In the genomic region with DNA sequence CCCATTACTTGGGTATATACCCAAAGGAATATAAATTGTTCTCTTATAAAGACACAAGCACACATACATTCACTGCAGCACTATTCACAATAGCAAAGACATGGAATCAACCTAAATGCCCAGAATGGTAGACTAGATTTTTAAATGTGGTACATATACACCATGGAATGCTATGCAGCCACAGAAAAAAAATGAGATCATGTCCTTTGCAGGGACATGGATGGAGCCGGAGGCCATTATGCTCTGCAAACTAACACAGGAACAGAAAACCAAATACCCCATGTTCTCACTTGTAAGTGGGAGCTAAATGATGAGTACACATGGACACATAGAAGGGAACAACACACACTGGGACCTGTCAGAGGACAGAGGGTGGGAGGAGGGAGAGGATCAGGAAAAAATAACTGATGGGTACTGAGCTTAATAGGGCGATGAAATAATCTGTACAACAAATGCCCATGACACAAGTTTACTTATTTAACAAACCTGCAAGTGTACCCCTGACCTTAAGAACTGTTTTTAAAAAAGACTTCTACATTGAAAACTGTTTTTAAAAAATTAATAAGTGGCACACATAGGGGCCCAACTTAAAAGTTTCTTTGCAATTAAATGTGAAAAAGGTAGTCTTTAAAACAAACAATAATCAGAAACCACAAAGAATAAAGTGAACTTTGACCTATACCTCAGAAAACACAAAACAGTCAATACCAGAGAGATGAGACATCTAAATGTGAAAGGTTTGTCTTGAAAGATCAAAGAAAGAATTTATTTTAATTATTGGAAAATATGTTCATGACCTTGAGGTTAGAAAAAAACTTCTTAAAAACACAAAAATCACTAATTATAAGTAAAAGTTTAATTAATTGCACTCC, we compare ENCODE assay signal across 19 cellular contexts.
DNase-seq lines count a peak whose midpoint lies in the region; FAIRE-seq and TF ChIP-seq lines count a peak whose summit lies in the region.
"Had no signal": no experiment of that assay in that cellular context is flagged by ENCODE, and none has a peak within 500 bp of the region (broad histone marks: within the 10 kb centered on the region; RNA-seq: fewer than 3 reads in every experiment).

No MANE protein-coding gene starts in this region.

- DNase-seq in H54 (ENCODE audit: insufficient read length, low spot score) (no peak), SW480 (ENCODE audit: low spot score) (peak; percentile 60), left ventricle myocardium inferior (no peak), renal cortical epithelial cell (ENCODE audit: low read depth) (peak; percentile 59), ACHN (no peak), GM19238 (ENCODE audit: insufficient read length, low spot score) (no peak)
- DNase-seq in activated CD4-positive, CD25-positive, alpha-beta regulatory T cell (lab: John Stamatoyannopoulos, UW), result no peak
- DNase-seq: activated T-cell treated with anti-CD3 and anti-CD28 coated beads, Interleukin-2, amount 50 U/mL, for 1 hour; brain microvascular endothelial cell; cortex of kidney; Kasumi-1; mucosa of descending colon; NCI-H1436; NCI-H69; SJCRH30; T-helper 17 cell; tibial artery had no signal

- H3K27ac ChIP-seq in left ventricle myocardium inferior (replicated peaks), result peak overlapping the region; percentile 75
- H3K27ac ChIP-seq: brain microvascular endothelial cell, neural progenitor cell, SJCRH30, tibial artery had no signal

- no peak for TF ChIP-seq CTCF in left ventricle myocardium inferior (IDR thresholded peaks at IDR 0.05; ENCODE audit: borderline replicate concordance)

- no peak for TF ChIP-seq POLR2A in H54 (IDR thresholded peaks at IDR 0.05; ENCODE audit: low read depth, low read length)

- H3K4me3 ChIP-seq in left ventricle myocardium inferior, result peak overlapping the region; percentile 55
- H3K4me3 ChIP-seq: mucosa of descending colon, neural progenitor cell, SJCRH30, tibial artery had no signal

- intact Hi-C loops in left ventricle myocardium inferior (cut with micrococcal nuclease), result loop anchor here (10.0 kb wide), 1 partner anchor 72 kb away; the partner anchor contains the start of gene CDC42BPA

- H3K27me3 ChIP-seq in left ventricle myocardium inferior (ENCODE audit: low read depth), result no peaks in the 10 kb centered on the region
- H3K27me3 ChIP-seq: brain microvascular endothelial cell, neural progenitor cell, SJCRH30, tibial artery had no signal

- in situ Hi-C loops in ACHN (cut with HindIII; ENCODE audit: low pct_ligation_motif_present, low pct_unique_long_range_greater_than_20kb, low sequenced_read_pairs), result no loop called here

- H3K4me1 ChIP-seq in left ventricle myocardium inferior, result peaks cover 77% of the 10 kb centered on the region
- H3K4me1 ChIP-seq: neural progenitor cell, SJCRH30 had no signal

- H3K9me3 ChIP-seq in left ventricle myocardium inferior (replicated peaks), result peaks cover 6% of the 10 kb centered on the region
- H3K9me3 ChIP-seq: mucosa of descending colon, SJCRH30 had no signal

- H3K36me3 ChIP-seq in left ventricle myocardium inferior, result peaks cover 3% of the 10 kb centered on the region
- H3K36me3 ChIP-seq: brain microvascular endothelial cell, neural progenitor cell had no signal

- peak; percentile 11 for FAIRE-seq in H54 (lab: Jason Lieb, UNC)
- FAIRE-seq: HTR-8/SVneo had no signal

Comparison
In these comparisons a context has a peak if more than half of its experiments do, and no peak if none do; other contexts are left out.
1. DNase-seq: peak in SW480 (single experiment) and renal cortical epithelial cell (single experiment); none in H54 (single experiment), left ventricle myocardium inferior (single experiment), ACHN (single experiment), GM19238 (single experiment) and activated CD4-positive, CD25-positive, alpha-beta regulatory T cell (0 of 4).